In the genomic region with DNA sequence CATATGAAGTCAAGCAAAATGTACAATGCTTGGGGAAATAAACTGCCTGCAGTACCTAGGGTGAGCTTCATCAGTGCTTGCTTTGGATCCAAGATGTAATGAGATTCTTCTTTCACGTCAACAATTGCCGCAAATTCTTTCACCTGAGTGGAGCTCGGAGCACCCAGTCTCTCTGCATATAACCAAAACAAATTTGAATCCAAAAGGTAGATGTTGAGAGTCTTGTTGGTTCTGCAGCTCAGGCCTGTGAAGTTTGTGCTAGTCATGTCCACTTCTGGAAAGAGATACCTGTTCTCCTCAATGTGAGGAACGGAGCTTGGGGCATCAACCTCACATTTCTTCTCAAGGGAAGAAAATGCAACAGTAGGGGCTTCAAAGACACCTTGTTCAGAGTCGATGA, we compare ENCODE assay signal across 16 cellular contexts. TPM values are rescaled to one million over a fixed set of nuclear protein-coding genes. Genes with fewer than 3 reads are reported as not detected.
A peak's percentile ranks its signal among the peaks of the same experiment; 100 is the strongest.
DNase-seq lines count a peak whose midpoint lies in the region; ATAC-seq and TF ChIP-seq lines count a peak whose summit lies in the region.
"Had no signal": no experiment of that assay in that cellular context is flagged by ENCODE, and none has a peak within 500 bp of the region (broad histone marks: within the 10 kb centered on the region; RNA-seq: fewer than 3 reads in every experiment).

No MANE protein-coding gene starts in this region.

- peak overlapping the region; percentile 82 for H3K27ac Mint-ChIP-seq in dendritic cell treated with granulocyte-macrophage colony-stimulating factor and Interleukin-4, amounts not matched to agents 40 ng/mL and 50 ng/mL, for 4 days

- H3K27me3 Mint-ChIP-seq in dendritic cell treated with granulocyte-macrophage colony-stimulating factor and Interleukin-4, amounts not matched to agents 40 ng/mL and 50 ng/mL, for 4 days, result no peaks in the 10 kb centered on the region
- H3K27me3 Mint-ChIP-seq: CD8-positive, alpha-beta memory T cell had no signal

- no peak for ATAC-seq in GM18517 (IDR thresholded peaks at IDR 0.05; ENCODE audit: unreplicated experiment)

- 0 out of 2 replicates have a peak overlapping the region, but pooled peaks have one; percentile 18 for H3K4me2 ChIP-seq in OCI-LY7 (ENCODE audit: low read length)
- H3K4me2 ChIP-seq: BLaER1 had no signal

- no peak overlapping the region for H3K4me3 Mint-ChIP-seq in dendritic cell treated with granulocyte-macrophage colony-stimulating factor and Interleukin-4, amounts not matched to agents 40 ng/mL and 50 ng/mL, for 4 days
- H3K4me3 Mint-ChIP-seq: CD8-positive, alpha-beta memory T cell had no signal

- no TSS peak for BruUV-seq in OCI-LY7 (replicated peaks; lab: Mats Ljungman, UMichigan)

- H3K79me2 ChIP-seq in OCI-LY7 (ENCODE audit: insufficient read depth, low read depth, low read length), result peaks cover 33% of the 10 kb centered on the region

- H2AFZ ChIP-seq in OCI-LY7 (ENCODE audit: low read length), result no peak overlapping the region

- H3K36me3 Mint-ChIP-seq in dendritic cell treated with granulocyte-macrophage colony-stimulating factor and Interleukin-4, amounts not matched to agents 40 ng/mL and 50 ng/mL, for 4 days (ENCODE audit: low read depth), result peaks cover 79% of the 10 kb centered on the region

- intact Hi-C loops in left ventricle myocardium inferior (cut with micrococcal nuclease) (no loop called here), OCI-LY7 (cut with micrococcal nuclease; ENCODE audit: unreplicated experiment) (no loop called here)
- intact Hi-C loops in dendritic cell treated with granulocyte-macrophage colony-stimulating factor and Interleukin-4, amounts not matched to agents 40 ng/mL and 50 ng/mL, for 4 days (cut with micrococcal nuclease), result no loop called here

- no peak overlapping the region for H3K4me3 ChIP-seq in right atrium auricular region
- no peak overlapping the region for H3K4me3 ChIP-seq in left ventricle myocardium inferior
- no peak overlapping the region for H3K4me3 ChIP-seq in OCI-LY7 (ENCODE audit: low read depth, low read length, poor library complexity, severe bottlenecking)
- H3K4me3 ChIP-seq in brain microvascular endothelial cell (ENCODE audit: low read depth, low read length), result no peak overlapping the region
- H3K4me3 ChIP-seq: BLaER1 had no signal

- DNase-seq in right atrium auricular region (ENCODE audit: low spot score) (peak; percentile 16), left ventricle myocardium inferior (no peak), OCI-LY7 (ENCODE audit: low spot score) (no peak), NCI-H524 treated with DMSO at 0.1 percent for 48 hours (lab: John Stamatoyannopoulos, UW) (no peak), brain microvascular endothelial cell (no peak), GM10248 (ENCODE audit: extremely low spot score) (no peak)
- DNase-seq: CD8-positive, alpha-beta memory T cell; H7; MV-4-11; NCI-H1417 treated with DMSO at 0.1 percent for 48 hours; NCI-H1930; NCI-H226; NCI-H524 had no signal

- H3K4me1 ChIP-seq in right atrium auricular region (peaks cover 0 to 32% of the 10 kb centered on the region in 2 donors), left ventricle myocardium inferior (peaks cover 50% of the 10 kb centered on the region), OCI-LY7 (ENCODE audit: insufficient read depth, low read length, poor library complexity, severe bottlenecking) (peaks cover 63% of the 10 kb centered on the region)

- H3K36me3 ChIP-seq in right atrium auricular region (peaks cover 46% of the 10 kb centered on the region), left ventricle myocardium inferior (peaks cover 68% of the 10 kb centered on the region), OCI-LY7 (ENCODE audit: insufficient read depth, low read length) (peaks cover 75% of the 10 kb centered on the region), brain microvascular endothelial cell (replicated peaks) (peaks cover 69% of the 10 kb centered on the region)

- H3K9me3 ChIP-seq in right atrium auricular region, result no peaks in the 10 kb centered on the region
- H3K9me3 ChIP-seq in left ventricle myocardium inferior (replicated peaks), result no peaks in the 10 kb centered on the region
- no peaks in the 10 kb centered on the region for H3K9me3 ChIP-seq in OCI-LY7 (ENCODE audit: low read length)
- H3K9me3 ChIP-seq: BLaER1 had no signal

- POLR2A ChIA-PET in OCI-LY7 (lab: Charles Lee), result interaction anchor here (0.5 to 2.9 kb wide), 7 partner anchors 11 to 416 kb away, joined by 3 to 15 read pairs (median 5); no protein-coding TSS in a partner anchor
- POLR2A ChIA-PET in GM10248 (lab: Yijun Ruan, JAX), result interaction anchor here (0.9 kb wide), 1 partner anchor 83 kb away, joined by 3 read pairs; no protein-coding TSS in a partner anchor

- in situ Hi-C loops in brain microvascular endothelial cell (cut with HindIII; ENCODE audit: low pct_ligation_motif_present, low sequenced_read_pairs), result no loop called here

- no peaks in the 10 kb centered on the region for H3K9me3 Mint-ChIP-seq in dendritic cell treated with granulocyte-macrophage colony-stimulating factor and Interleukin-4, amounts not matched to agents 40 ng/mL and 50 ng/mL, for 4 days
- H3K9me3 Mint-ChIP-seq: CD8-positive, alpha-beta memory T cell had no signal

- H4K20me1 ChIP-seq in OCI-LY7 (ENCODE audit: insufficient read depth, low read length), result no peaks in the 10 kb centered on the region
- H4K20me1 ChIP-seq: BLaER1 had no signal

- H3K27me3 ChIP-seq in right atrium auricular region, result no peaks in the 10 kb centered on the region
- no peaks in the 10 kb centered on the region for H3K27me3 ChIP-seq in left ventricle myocardium inferior (ENCODE audit: low read depth)
- H3K27me3 ChIP-seq in brain microvascular endothelial cell (replicated peaks), result no peaks in the 10 kb centered on the region
- H3K27me3 ChIP-seq: BLaER1 had no signal

- peaks cover 37% of the 10 kb centered on the region for H3K4me1 Mint-ChIP-seq in dendritic cell treated with granulocyte-macrophage colony-stimulating factor and Interleukin-4, amounts not matched to agents 40 ng/mL and 50 ng/mL, for 4 days (ENCODE audit: low read depth)

- no peak overlapping the region for H3K27ac ChIP-seq in right atrium auricular region
- H3K27ac ChIP-seq in left ventricle myocardium inferior (replicated peaks), result no peak overlapping the region
- H3K27ac ChIP-seq in OCI-LY7 (ENCODE audit: low read depth, low read length, poor library complexity, severe bottlenecking), result peak overlapping the region; percentile 20
- no peak overlapping the region for H3K27ac ChIP-seq in brain microvascular endothelial cell
- H3K27ac ChIP-seq: BLaER1 had no signal

- H3K9me2 ChIP-seq in OCI-LY7 (ENCODE audit: insufficient read depth, low read length), result no peaks in the 10 kb centered on the region

- CTCF ChIA-PET in OCI-LY7 (lab: Charles Lee; ENCODE audit: unreplicated experiment) (interaction anchor here (1.2 kb wide), 1 partner anchor 21 kb away, joined by 3 read pairs; no protein-coding TSS in a partner anchor), GM10248 (lab: Yijun Ruan, JAX) (interaction anchor here (1.0 to 2.6 kb wide), 9 partner anchors 11 to 159 kb away, joined by 3 to 17 read pairs (median 4); a partner anchor contains a TSS)

- no peak for TF ChIP-seq CTCF in right atrium auricular region (IDR thresholded peaks at IDR 0.05)
- no peak for TF ChIP-seq CTCF in left ventricle myocardium inferior (IDR thresholded peaks at IDR 0.05; ENCODE audit: borderline replicate concordance)
- no peak for TF ChIP-seq CTCF in OCI-LY7 (conservative IDR thresholded peaks at IDR 0.05; ENCODE audit: low read length)
- no peak for TF ChIP-seq CTCF in brain microvascular endothelial cell (IDR thresholded peaks at IDR 0.05; ENCODE audit: low read depth, low read length, missing control alignments)
- TF ChIP-seq CTCF in GM10248 (IDR thresholded peaks at IDR 0.05; ENCODE audit: control extremely low read depth, extremely low read depth, low read depth, missing control alignments), result no peak

RNA-seq across cellular contexts. Expression of a gene that starts 23.0 kb away (rescaled TPM):
- total RNA-seq in right atrium auricular region, result 10 to 100 TPM; 18.9 to 20.0 TPM
- total RNA-seq in left ventricle myocardium inferior, result 28.2 TPM
- total RNA-seq in OCI-LY7 (2014; rRNA removed; shearing (Covaris generic)), result 28.3 and 31.8 TPM in 2 replicates
- total RNA-seq in OCI-LY7 (2022), result 27.8 and 31.6 TPM in 2 replicates

RNA-seq across cellular contexts. Expression of a gene that starts 51.4 kb away (rescaled TPM):
- total RNA-seq in right atrium auricular region (10 to 100 TPM; 29.5 to 38.1 TPM), left ventricle myocardium inferior (23.9 TPM), OCI-LY7 (2022) (88.6 and 96.7 TPM in 2 replicates)
- 79.8 and 96.0 TPM in 2 replicates for total RNA-seq in OCI-LY7 (2014; rRNA removed; shearing (Covaris generic))
